ENCODE assay signal across 8 cellular contexts in the genomic region with DNA sequence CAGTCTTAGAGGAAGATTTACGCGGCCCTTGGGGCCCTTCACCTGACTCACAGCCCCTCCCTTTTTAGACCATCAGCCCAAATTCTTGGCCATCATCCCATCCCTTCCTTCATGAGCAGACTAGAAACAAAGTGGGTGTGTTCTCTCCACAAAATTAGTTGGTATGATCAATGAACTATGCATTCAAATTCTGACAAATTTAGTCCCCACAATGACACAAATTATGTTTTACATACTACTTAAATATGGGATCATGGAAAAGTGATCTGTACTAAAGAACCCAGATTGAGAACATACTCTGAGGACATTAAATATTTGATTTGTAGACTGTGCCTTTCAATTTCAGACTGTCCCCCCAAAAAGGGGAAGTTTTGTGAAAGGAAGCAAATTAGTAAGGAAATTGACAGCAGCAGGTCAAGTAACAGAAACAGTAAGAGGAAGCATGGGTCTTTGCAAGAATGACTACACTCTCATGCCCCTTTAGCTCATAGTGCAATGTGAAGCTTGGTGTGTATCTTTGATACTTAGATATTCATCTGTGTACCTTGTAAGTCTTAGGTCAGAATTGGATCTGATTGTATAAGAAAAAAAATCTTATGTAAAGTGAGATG. TPM values are rescaled to one million over a fixed set of nuclear protein-coding genes. Genes with fewer than 3 reads are reported as not detected.
A peak's percentile ranks its signal among the peaks of the same experiment; 100 is the strongest.
DNase-seq lines count a peak whose midpoint lies in the region; ATAC-seq and TF ChIP-seq lines count a peak whose summit lies in the region.

No MANE protein-coding gene starts in this region.

- H3K36me3 Mint-ChIP-seq in IgD-negative memory B cell, result no peaks in the 10 kb centered on the region

- no peaks in the 10 kb centered on the region for H3K9me2 ChIP-seq in DOHH2 (replicated peaks; ENCODE audit: control insufficient read depth, low read length)

- CTCF ChIA-PET in HEK293T (lab: Yijun Ruan, JAX), result interaction anchor here (0.7 to 1.6 kb wide), 2 partner anchors 9 to 121 kb away, joined by 4 read pairs; no protein-coding TSS in a partner anchor

- H3K9me3 Mint-ChIP-seq in IgD-negative memory B cell, result no peaks in the 10 kb centered on the region

- H3K27me3 ChIP-seq in DOHH2 (ENCODE audit: control insufficient read depth, low read length) (no peaks in the 10 kb centered on the region), dorsolateral prefrontal cortex (no peaks in the 10 kb centered on the region)

- H3F3A ChIP-seq in DOHH2 (ENCODE audit: control insufficient read depth, insufficient read depth), result peaks cover 13% of the 10 kb centered on the region; the same call in 1 of the 2 replicates

- DNase-seq in dorsolateral prefrontal cortex (no peak), foreskin fibroblast (no peak), HEK293T (ENCODE audit: extremely low spot score) (no peak), SK-N-DZ (ENCODE audit: low spot score) (no peak), mucosa of gallbladder (ENCODE audit: low spot score) (no peak)

- H3K4me1 Mint-ChIP-seq in IgD-negative memory B cell, result peaks cover 41 to 58% (median 43%) of the 10 kb centered on the region in 3 donors

- H3K27ac Mint-ChIP-seq in IgD-negative memory B cell, result peak overlapping the region; percentile 95 to 98 (median 95)

- H3K4me1 ChIP-seq in DOHH2 (ENCODE audit: control insufficient read depth, low read length), result peaks cover 53% of the 10 kb centered on the region

- H3K4me3 ChIP-seq in DOHH2 (ENCODE audit: low read length), result peak overlapping the region; percentile 53
- no peak overlapping the region for H3K4me3 ChIP-seq in dorsolateral prefrontal cortex
- H3K4me3 ChIP-seq in foreskin fibroblast (ENCODE audit: low read depth in 1 of 2, low read length in 2 of 2), result no peak overlapping the region

- ATAC-seq in GM21526 (IDR thresholded peaks at IDR 0.05; ENCODE audit: low FRiP score, unreplicated experiment), result peak; percentile 36

- TF ChIP-seq CTCF in DOHH2 (IDR thresholded peaks at IDR 0.05; ENCODE audit: low read depth, low read length, poor library complexity, severe bottlenecking), result no peak
- no peak for TF ChIP-seq CTCF in dorsolateral prefrontal cortex (IDR thresholded peaks at IDR 0.05 in 54 of 56, conservative IDR thresholded peaks at IDR 0.05 in 2 of 56; ENCODE audit: low read depth in 1 of 56, partially characterized antibody in 56 of 56)
- no peak for TF ChIP-seq CTCF in foreskin fibroblast (IDR thresholded peaks at IDR 0.05; ENCODE audit: low read depth, low read length)

- POLR2A ChIA-PET in HEK293T (lab: Yijun Ruan, JAX), result interaction anchor here (2.4 kb wide), 1 partner anchor 13 kb away, joined by 14 read pairs; no protein-coding TSS in a partner anchor

- no peaks in the 10 kb centered on the region for H3K27me3 Mint-ChIP-seq in IgD-negative memory B cell

- intact Hi-C loops in dorsolateral prefrontal cortex (cut with DNase I), result loop anchor here in 1 of 2 donors (10.0 kb wide), 1 partner anchor 64 kb away; no protein-coding TSS in a partner anchor

- H3K9me3 ChIP-seq in DOHH2 (ENCODE audit: control insufficient read depth, insufficient read depth, low read length), result peaks cover 10% of the 10 kb centered on the region; the same call in 1 of the 2 replicates

- peaks cover 11% of the 10 kb centered on the region for H3K36me3 ChIP-seq in DOHH2 (ENCODE audit: control insufficient read depth, low read length)

- peak overlapping the region; percentile 41 to 91 (median 84) for H3K4me3 Mint-ChIP-seq in IgD-negative memory B cell

- H3K27ac ChIP-seq in DOHH2 (ENCODE audit: low read depth, low read length), result peak overlapping the region; percentile 80
- peak overlapping the region in 40 of 59 donors; percentile 4 to 97 (median 46) for H3K27ac ChIP-seq in dorsolateral prefrontal cortex

- H3K4me2 ChIP-seq in DOHH2 (ENCODE audit: low read length), result peak overlapping the region; percentile 62

- H3K79me2 ChIP-seq in DOHH2 (ENCODE audit: control insufficient read depth, low read length), result peaks cover 28% of the 10 kb centered on the region

- peaks cover 5% of the 10 kb centered on the region; the same call in 1 of the 2 replicates for H4K20me1 ChIP-seq in DOHH2 (ENCODE audit: control insufficient read depth, insufficient read depth, low read depth, low read length)

TF ChIP-seq in HEK293T, 16 proteins besides CTCF, POLR2A, EP300 and RAD21:
- TF ChIP-seq TARDBP (IDR thresholded peaks at IDR 0.05) (no peak), ARNT (IDR thresholded peaks at IDR 0.05) (no peak), ELF4 (IDR thresholded peaks at IDR 0.05) (no peak), HDGF (IDR thresholded peaks at IDR 0.05; ENCODE audit: borderline replicate concordance) (no peak), L3MBTL2 (conservative IDR thresholded peaks at IDR 0.05) (no peak), SUZ12 (IDR thresholded peaks at IDR 0.05) (no peak), ZNF384 (IDR thresholded peaks at IDR 0.05) (no peak), BHLHE40 (IDR thresholded peaks at IDR 0.05; ENCODE audit: borderline replicate concordance) (no peak), FOXK2 (IDR thresholded peaks at IDR 0.05) (no peak), CTBP1 (IDR thresholded peaks at IDR 0.05; ENCODE audit: borderline replicate concordance) (no peak), SP1 (IDR thresholded peaks at IDR 0.05) (no peak), FOXA1 (IDR thresholded peaks at IDR 0.05) (no peak), NFRKB (IDR thresholded peaks at IDR 0.05) (no peak), LEF1 (IDR thresholded peaks at IDR 0.05; ENCODE audit: borderline replicate concordance) (no peak), FOXM1 (IDR thresholded peaks at IDR 0.05; ENCODE audit: borderline replicate concordance) (no peak)
- TF ChIP-seq, protein P1, sequence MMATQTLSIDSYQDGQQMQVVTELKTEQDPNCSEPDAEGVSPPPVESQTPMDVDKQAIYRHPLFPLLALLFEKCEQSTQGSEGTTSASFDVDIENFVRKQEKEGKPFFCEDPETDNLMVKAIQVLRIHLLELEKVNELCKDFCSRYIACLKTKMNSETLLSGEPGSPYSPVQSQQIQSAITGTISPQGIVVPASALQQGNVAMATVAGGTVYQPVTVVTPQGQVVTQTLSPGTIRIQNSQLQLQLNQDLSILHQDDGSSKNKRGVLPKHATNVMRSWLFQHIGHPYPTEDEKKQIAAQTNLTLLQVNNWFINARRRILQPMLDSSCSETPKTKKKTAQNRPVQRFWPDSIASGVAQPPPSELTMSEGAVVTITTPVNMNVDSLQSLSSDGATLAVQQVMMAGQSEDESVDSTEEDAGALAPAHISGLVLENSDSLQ (IDR thresholded peaks at IDR 0.05), result no peak

RNA-seq across cellular contexts. Expression of gene MAPRE2, which starts 2.2 kb away (rescaled TPM):
- polyA plus RNA-seq in IgD-negative memory B cell, result 63.3 TPM
- 100 to 1,000 TPM; 105 to 278 (median 202) TPM for total RNA-seq in dorsolateral prefrontal cortex
- 20.1 and 20.2 TPM in 2 replicates for polyA plus RNA-seq in SK-N-DZ (2014; cell fraction: cytosol; rRNA removed)
- 12.3 and 16.4 TPM in 2 replicates for polyA plus RNA-seq in SK-N-DZ (2014; cell fraction: nucleus; rRNA removed)
- total RNA-seq in mucosa of gallbladder, result 75.8 TPM
